Comparison of ENCODE assay signal across 9 cellular contexts in genomic region chr10:93471110-93471651, GRCh38. TPM values are rescaled to one million over a fixed set of nuclear protein-coding genes. Genes with fewer than 3 reads are reported as not detected.
DNase-seq lines count a peak whose midpoint lies in the region; ATAC-seq, FAIRE-seq and TF ChIP-seq lines count a peak whose summit lies in the region.
"Had no signal": no experiment of that assay in that cellular context is flagged by ENCODE, and none has a peak within 500 bp of the region (broad histone marks: within the 10 kb centered on the region; RNA-seq: fewer than 3 reads in every experiment).

No MANE protein-coding gene starts in this region.

- 78% methylated on average over 5 of the region's 5 CpGs for WGBS in esophagus muscularis mucosa
- 84 to 90% methylated on average over 5 of the region's 5 CpGs for WGBS in pancreas, 2 donors

- ATAC-seq in pancreas = peak; percentile 38 to 66 (median 51)

- H3K9me3 ChIP-seq in esophagus muscularis mucosa = no peaks in the 10 kb centered on the region
- H3K9me3 ChIP-seq in pancreas = no peaks in the 10 kb centered on the region

- DNase-seq in Caki2 (ENCODE audit: low read depth) (peak; percentile 96), NOMO-1 treated with DMSO at 0.1 percent for 48 hours (lab: John Stamatoyannopoulos, UW; ENCODE audit: unreplicated experiment) (peak; percentile 79), esophagus muscularis mucosa (ENCODE audit: extremely low spot score) (no peak), pancreas (no peak), GM13977 (ENCODE audit: low spot score) (no peak), cerebellar cortex (ENCODE audit: low spot score) (no peak), NCI-H2107 treated with DMSO at 0.1 percent for 48 hours (lab: John Stamatoyannopoulos, UW; ENCODE audit: unreplicated experiment) (no peak)
- DNase-seq in activated effector memory CD4-positive, alpha-beta T cell treated with Interleukin-2 at 50 U/mL for 16 hours = no peak
- DNase-seq: left cardiac atrium had no signal

- TF ChIP-seq POLR2A in esophagus muscularis mucosa (IDR thresholded peaks at IDR 0.05; ENCODE audit: low read depth) = no peak

- H3K4me3 ChIP-seq in esophagus muscularis mucosa = no peak overlapping the region
- no peak overlapping the region for H3K4me3 ChIP-seq in pancreas

- intact Hi-C loops in esophagus muscularis mucosa (cut with DNase I) = no loop called here
- intact Hi-C loops in pancreas (cut with DNase I) = no loop called here

- H3K27ac ChIP-seq in esophagus muscularis mucosa (replicated peaks in 1 of 4) = peak overlapping the region; percentile 86 to 93 (median 90)
- peak overlapping the region in 2 of 4 donors; percentile 58 to 71 for H3K27ac ChIP-seq in pancreas

- TF ChIP-seq EP300 in esophagus muscularis mucosa (IDR thresholded peaks at IDR 0.05) = no peak

- H3K27me3 ChIP-seq in esophagus muscularis mucosa = no peaks in the 10 kb centered on the region
- no peaks in the 10 kb centered on the region for H3K27me3 ChIP-seq in pancreas

- peak; percentile 54 for FAIRE-seq in pancreas (lab: Jason Lieb, UNC)

- peaks cover 54 to 95% (median 91%) of the 10 kb centered on the region in 4 donors for H3K4me1 ChIP-seq in esophagus muscularis mucosa
- H3K4me1 ChIP-seq in pancreas = peaks cover 0 to 11% (median 0%) of the 10 kb centered on the region in 3 donors

- TF ChIP-seq CTCF in esophagus muscularis mucosa (IDR thresholded peaks at IDR 0.05) = no peak
- no peak for TF ChIP-seq CTCF in pancreas (IDR thresholded peaks at IDR 0.05)
- no peak for TF ChIP-seq CTCF in GM13977 (IDR thresholded peaks at IDR 0.05; ENCODE audit: extremely low read depth, insufficient read depth, missing control alignments)

- in situ Hi-C loops in Caki2 (cut with HindIII; ENCODE audit: low pct_unique_long_range_greater_than_20kb, low sequenced_read_pairs) = no loop called here
- in situ Hi-C loops in GM13977 (cut with MboI; ENCODE audit: low pct_unique_long_range_greater_than_20kb, low sequenced_read_pairs, unreplicated experiment) = loop anchor here (10.0 kb wide), 1 partner anchor 86 kb away; no protein-coding TSS in a partner anchor

- peaks cover 0 to 11% (median 2%) of the 10 kb centered on the region in 4 donors for H3K36me3 ChIP-seq in esophagus muscularis mucosa
- H3K36me3 ChIP-seq in pancreas = no peaks in the 10 kb centered on the region

RNA-seq across cellular contexts. Expression of gene MYOF, which starts 11.0 kb away (rescaled TPM):
- 67.0 and 83.1 TPM in 2 replicates for total RNA-seq in Caki2 (2014; rRNA removed; shearing (Covaris generic); ENCODE audit: low replicate concordance)
- total RNA-seq in esophagus muscularis mucosa (100 to 1,000 TPM in 2 of 4 donors, 10 to 100 TPM in 2; 71.2 to 120 (median 97.3) TPM), pancreas (10 to 100 TPM in 5 of 6 donors, 1 to 10 TPM in 1; 6.7 to 38.2 (median 14.2) TPM)
- polyA plus RNA-seq in pancreas = 1 to 10 TPM; 4.7 to 5.6 TPM

RNA-seq across cellular contexts. Expression of gene CEP55, which starts 25.2 kb away (rescaled TPM):
- total RNA-seq in Caki2 (2014; rRNA removed; shearing (Covaris generic); ENCODE audit: low replicate concordance) = 44.4 and 58.9 TPM in 2 replicates
- under 1 TPM in 3 of 4 donors, not detected in 1; 0.19 to 0.80 (median 0.50) TPM for total RNA-seq in esophagus muscularis mucosa
- total RNA-seq in pancreas = under 1 TPM in 5 of 6 donors, not detected in 1; 0.14 to 0.94 (median 0.25) TPM
- under 1 TPM; 0.07 to 0.30 TPM for polyA plus RNA-seq in pancreas

Comparison
In these comparisons a context has a peak if more than half of its experiments do, and no peak if none do; other contexts are left out.
1. DNase-seq: peak in Caki2 (single experiment) and NOMO-1 treated with DMSO at 0.1 percent for 48 hours (single experiment); none in esophagus muscularis mucosa (single experiment), pancreas (0 of 6), GM13977 (single experiment), activated effector memory CD4-positive, alpha-beta T cell treated with Interleukin-2 at 50 U/mL for 16 hours (single experiment), cerebellar cortex (single experiment) and NCI-H2107 treated with DMSO at 0.1 percent for 48 hours (single experiment).
2. RNA of gene CEP55, which starts 25.2 kb away (total RNA-seq): 44.4 to 58.9 TPM in Caki2; 0.19 to 0.80 TPM in esophagus muscularis mucosa and 0.14 to 0.94 TPM in pancreas; every median in the first group is over 10 times any median in the second.